Comparison of ENCODE assay signal across 13 cellular contexts in genomic region chr3:114307222-114307840, GRCh38. TPM values are rescaled to one million over a fixed set of nuclear protein-coding genes. Genes with fewer than 3 reads are reported as not detected.
DNase-seq lines count a peak whose midpoint lies in the region; ATAC-seq and TF ChIP-seq lines count a peak whose summit lies in the region.
"Had no signal": no experiment of that assay in that cellular context is flagged by ENCODE, and none has a peak within 500 bp of the region (broad histone marks: within the 10 kb centered on the region; RNA-seq: fewer than 3 reads in every experiment).

No MANE protein-coding gene starts in this region.

- TF ChIP-seq CTCF in thyroid gland (IDR thresholded peaks at IDR 0.05): no peak

- POLR2A ChIA-PET in T-cell (lab: Charles Lee): interaction anchor here (0.6 to 1.1 kb wide), 4 partner anchors 14 to 88 kb away, joined by 3 to 4 read pairs (median 3); no protein-coding TSS in a partner anchor

- H3K9me3 ChIP-seq in thyroid gland: no peaks in the 10 kb centered on the region
- H3K9me3 ChIP-seq: ascending aorta had no signal

- H3K27ac ChIP-seq in thyroid gland: no peak overlapping the region
- H3K27ac ChIP-seq: ascending aorta had no signal

- H3K4me1 ChIP-seq in thyroid gland: no peaks in the 10 kb centered on the region
- H3K4me1 ChIP-seq: ascending aorta had no signal

- H3K4me1 Mint-ChIP-seq in activated CD8-positive, alpha-beta memory T cell treated with anti-CD3 and anti-CD28 coated beads, Interleukin-2, amount 10 ng/mL, durations not matched to agents 7 days and 5 days: peaks cover 81% of the 10 kb centered on the region
- H3K4me1 Mint-ChIP-seq in T-cell: peaks cover 42 to 62% (median 49%) of the 10 kb centered on the region in 3 donors
- H3K4me1 Mint-ChIP-seq in natural killer cell treated with Interleukin-12 subunit alpha and Interleukin-12 subunit beta and Interleukin-15 and Interleukin-18, amount 100 ng/mL, for 72 hours (ENCODE audit: low read depth in 2 of 2): peaks cover 51 to 59% of the 10 kb centered on the region in 2 donors

- no peaks in the 10 kb centered on the region for H3K27me3 ChIP-seq in thyroid gland
- H3K27me3 ChIP-seq: ascending aorta had no signal

- 83 to 86% methylated on average over 8 of the region's 8 CpGs for WGBS in thyroid gland, 2 donors

- H3K27ac Mint-ChIP-seq in activated CD8-positive, alpha-beta memory T cell treated with anti-CD3 and anti-CD28 coated beads, Interleukin-2, amount 10 ng/mL, durations not matched to agents 7 days and 5 days: peak overlapping the region; percentile 95
- peak overlapping the region; percentile 83 to 90 for H3K27ac Mint-ChIP-seq in T-cell
- H3K27ac Mint-ChIP-seq in natural killer cell treated with Interleukin-12 subunit alpha and Interleukin-12 subunit beta and Interleukin-15 and Interleukin-18, amount 100 ng/mL, for 72 hours: peak overlapping the region; percentile 84 to 91

- H3K9me3 Mint-ChIP-seq in activated CD8-positive, alpha-beta memory T cell treated with anti-CD3 and anti-CD28 coated beads, Interleukin-2, amount 10 ng/mL, durations not matched to agents 7 days and 5 days (ENCODE audit: low read depth): no peaks in the 10 kb centered on the region
- no peaks in the 10 kb centered on the region for H3K9me3 Mint-ChIP-seq in T-cell
- H3K9me3 Mint-ChIP-seq in natural killer cell treated with Interleukin-12 subunit alpha and Interleukin-12 subunit beta and Interleukin-15 and Interleukin-18, amount 100 ng/mL, for 72 hours: peaks cover 7% of the 10 kb centered on the region

- ATAC-seq in activated CD8-positive, alpha-beta memory T cell treated with anti-CD3 and anti-CD28 coated beads, Interleukin-2, amount 10 ng/mL, durations not matched to agents 7 days and 5 days: peak; percentile 69
- ATAC-seq in HG02588 (IDR thresholded peaks at IDR 0.05; ENCODE audit: unreplicated experiment): peak; percentile 53
- peak; percentile 61 to 66 (median 62) for ATAC-seq in T-cell (replicated peaks in 1 of 4)
- ATAC-seq in natural killer cell treated with Interleukin-12 subunit alpha and Interleukin-12 subunit beta and Interleukin-15 and Interleukin-18, amount 100 ng/mL, for 72 hours: peak; percentile 74 to 77

- peaks cover 83% of the 10 kb centered on the region for H3K36me3 Mint-ChIP-seq in activated CD8-positive, alpha-beta memory T cell treated with anti-CD3 and anti-CD28 coated beads, Interleukin-2, amount 10 ng/mL, durations not matched to agents 7 days and 5 days
- H3K36me3 Mint-ChIP-seq in T-cell: peaks cover 22% of the 10 kb centered on the region
- peaks cover 20% of the 10 kb centered on the region for H3K36me3 Mint-ChIP-seq in natural killer cell treated with Interleukin-12 subunit alpha and Interleukin-12 subunit beta and Interleukin-15 and Interleukin-18, amount 100 ng/mL, for 72 hours

- no peaks in the 10 kb centered on the region for H3K36me3 ChIP-seq in thyroid gland
- H3K36me3 ChIP-seq: ascending aorta had no signal

- H3K4me3 ChIP-seq in thyroid gland (replicated peaks in 1 of 3): no peak overlapping the region
- H3K4me3 ChIP-seq: ascending aorta had no signal

- intact Hi-C loops in thyroid gland (cut with DNase I): no loop called here

- CTCF ChIA-PET in activated CD8-positive, alpha-beta memory T cell treated with anti-CD3 and anti-CD28 coated beads, Interleukin-2, amount 10 ng/mL, durations not matched to agents 7 days and 5 days (lab: Charles Lee): interaction anchor here (0.6 to 10.9 kb wide), 10 partner anchors 9 to 156 kb away, joined by 3 to 156 read pairs (median 5); partner anchors contain the start of gene TIGIT
- CTCF ChIA-PET in T-cell (lab: Charles Lee): interaction anchor here (0.5 to 2.6 kb wide), 10 partner anchors 11 to 812 kb away, joined by 3 to 18 read pairs (median 3); no protein-coding TSS in a partner anchor

- DNase-seq in activated CD8-positive, alpha-beta memory T cell treated with anti-CD3 and anti-CD28 coated beads, Interleukin-2, amount 10 ng/mL, durations not matched to agents 7 days and 5 days: peak; percentile 63
- DNase-seq in activated CD8-positive, alpha-beta memory T cell treated with anti-CD3 and anti-CD28 coated beads, Interleukin-2, amount 50 U/mL, for 4 hours: no peak
- peak in 5 of 34 experiments; percentile 15 to 33 (median 20) for DNase-seq in T-cell
- no peak for DNase-seq in natural killer cell treated with Interleukin-12 subunit alpha and Interleukin-12 subunit beta and Interleukin-15 and Interleukin-18, amount 100 ng/mL, for 72 hours (ENCODE audit: low spot score)
- no peak for DNase-seq in GM19238 (ENCODE audit: insufficient read length, low spot score)
- no peak for DNase-seq in thyroid gland
- DNase-seq in GM03348 (ENCODE audit: low spot score): no peak
- DNase-seq: ACHN, NCI-H82, retina, T-helper 9 cell had no signal

- no peaks in the 10 kb centered on the region for H3K27me3 Mint-ChIP-seq in activated CD8-positive, alpha-beta memory T cell treated with anti-CD3 and anti-CD28 coated beads, Interleukin-2, amount 10 ng/mL, durations not matched to agents 7 days and 5 days
- H3K27me3 Mint-ChIP-seq in T-cell: no peaks in the 10 kb centered on the region
- no peaks in the 10 kb centered on the region for H3K27me3 Mint-ChIP-seq in natural killer cell treated with Interleukin-12 subunit alpha and Interleukin-12 subunit beta and Interleukin-15 and Interleukin-18, amount 100 ng/mL, for 72 hours

- peak overlapping the region; percentile 54 for H3K4me3 Mint-ChIP-seq in activated CD8-positive, alpha-beta memory T cell treated with anti-CD3 and anti-CD28 coated beads, Interleukin-2, amount 10 ng/mL, durations not matched to agents 7 days and 5 days
- peak overlapping the region; percentile 18 to 67 (median 48) for H3K4me3 Mint-ChIP-seq in T-cell
- H3K4me3 Mint-ChIP-seq in natural killer cell treated with Interleukin-12 subunit alpha and Interleukin-12 subunit beta and Interleukin-15 and Interleukin-18, amount 100 ng/mL, for 72 hours: peak overlapping the region; percentile 73

- no peak for TF ChIP-seq POLR2A in thyroid gland (IDR thresholded peaks at IDR 0.05)

RNA-seq across cellular contexts. Expression of gene TIGIT, which starts 13.5 kb away (rescaled TPM):
- total RNA-seq in activated CD8-positive, alpha-beta memory T cell treated with anti-CD3 and anti-CD28 coated beads, Interleukin-2, amount 10 ng/mL, durations not matched to agents 7 days and 5 days: 100 to 1,000 TPM; 129 to 367 TPM
- 10 to 100 TPM; 21.2 to 48.1 (median 39.9) TPM for total RNA-seq in T-cell
- total RNA-seq in natural killer cell treated with Interleukin-12 subunit alpha and Interleukin-12 subunit beta and Interleukin-15 and Interleukin-18, amount 100 ng/mL, for 72 hours: 10 to 100 TPM; 13.7 to 15.7 TPM
- under 1 TPM in 3 of 4 donors, not detected in 1; 0.11 to 0.98 (median 0.40) TPM for total RNA-seq in thyroid gland
- total RNA-seq: ascending aorta had no signal

Comparison
In these comparisons a context has a peak if more than half of its experiments do, and no peak if none do; other contexts are left out.
1. RNA of gene TIGIT, which starts 13.5 kb away (total RNA-seq): 129 to 367 TPM in activated CD8-positive, alpha-beta memory T cell treated with anti-CD3 and anti-CD28 coated beads, Interleukin-2, amount 10 ng/mL, durations not matched to agents 7 days and 5 days, 21.2 to 48.1 TPM in T-cell and 13.7 to 15.7 TPM in natural killer cell treated with Interleukin-12 subunit alpha and Interleukin-12 subunit beta and Interleukin-15 and Interleukin-18, amount 100 ng/mL, for 72 hours; 0.11 to 0.98 TPM in thyroid gland; every median in the first group is over 4 times any median in the second.
2. Peak in every context shown above with its lines, with median percentiles within 50 percentile points of each other: ATAC-seq, H3K27ac Mint-ChIP-seq and H3K4me3 Mint-ChIP-seq.